In the genomic region with DNA sequence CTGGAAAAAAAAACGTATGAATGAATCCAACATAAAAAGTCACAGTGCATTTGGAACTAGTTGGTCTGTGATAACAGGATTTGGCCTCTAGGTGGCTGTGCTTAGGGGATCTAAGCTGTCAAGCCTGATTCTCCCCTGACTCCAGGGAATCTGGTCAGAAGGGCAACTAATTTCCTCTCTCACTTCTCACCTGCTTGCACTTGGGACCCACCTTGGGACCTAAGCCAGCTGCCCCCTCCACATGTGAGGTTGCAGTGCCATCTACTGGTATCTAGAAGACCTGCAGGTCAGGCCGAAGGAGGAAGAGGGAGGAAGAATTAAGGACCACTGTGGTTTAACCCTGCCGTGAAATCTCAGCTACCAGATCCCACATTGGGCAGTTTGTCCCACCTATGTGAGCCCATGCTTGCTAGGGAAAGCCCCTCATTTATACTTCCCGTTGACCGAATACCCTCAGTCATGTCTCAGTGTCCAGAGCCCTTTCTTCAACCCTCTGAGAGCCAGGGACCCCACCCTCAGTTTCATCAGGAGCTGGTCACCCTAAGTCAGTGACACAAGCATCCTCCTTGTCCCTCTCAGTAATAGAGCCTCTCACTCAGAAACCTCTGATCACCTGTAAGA, we compare ENCODE assay signal across 8 cellular contexts. TPM values are rescaled to one million over a fixed set of nuclear protein-coding genes. Genes with fewer than 3 reads are reported as not detected.
DNase-seq lines count a peak whose midpoint lies in the region; ATAC-seq and TF ChIP-seq lines count a peak whose summit lies in the region.

No MANE protein-coding gene starts in this region.

- intact Hi-C loops in A673 (cut with micrococcal nuclease; ENCODE audit: unreplicated experiment) = loop anchor here (5.0 to 10.0 kb wide), 2 partner anchors 101 to 359 kb away; no protein-coding TSS in a partner anchor
- intact Hi-C loops in activated B cell treated with CpG ODN at 0.5 μM for 24 hours (cut with micrococcal nuclease) = loop anchor here (1.0 to 10.0 kb wide), 6 partner anchors 102 to 1717 kb away; a partner anchor contains a TSS

- no peak overlapping the region for H3K4me3 Mint-ChIP-seq in activated B cell treated with CpG ODN at 0.5 μM for 24 hours

- no peak overlapping the region for H3K4me3 ChIP-seq in A673 (ENCODE audit: low read depth, low read length, poor library complexity, severe bottlenecking)

- H3K4me1 Mint-ChIP-seq in activated B cell treated with CpG ODN at 0.5 μM for 24 hours = peaks cover 3% of the 10 kb centered on the region

- no peak overlapping the region for H3K27ac Mint-ChIP-seq in activated B cell treated with CpG ODN at 0.5 μM for 24 hours

- H3K36me3 Mint-ChIP-seq in activated B cell treated with CpG ODN at 0.5 μM for 24 hours (ENCODE audit: low read depth) = no peaks in the 10 kb centered on the region

- H3K27me3 Mint-ChIP-seq in activated B cell treated with CpG ODN at 0.5 μM for 24 hours = peaks cover 7% of the 10 kb centered on the region

- peak; percentile 93 for TF ChIP-seq CTCF in A673 (conservative IDR thresholded peaks at IDR 0.05; ENCODE audit: low read depth, low read length)
- no peak for TF ChIP-seq CTCF in activated B cell treated with CpG ODN at 0.5 μM for 24 hours (IDR thresholded peaks at IDR 0.05)

- H3K9me3 Mint-ChIP-seq in activated B cell treated with CpG ODN at 0.5 μM for 24 hours = no peaks in the 10 kb centered on the region

- DNase-seq in A673 (ENCODE audit: low spot score) (peak; percentile 45), NCI-H2107 (lab: John Stamatoyannopoulos, UW) (peak; percentile 46), activated B cell treated with CpG ODN at 0.5 μM for 24 hours (peak; percentile 29), kidney tubule cell (ENCODE audit: low spot score) (peak; percentile 92)
- peak; percentile 35 for DNase-seq in central memory CD4-positive, alpha-beta T cell
- peak; percentile 22 to 43 (median 43) for DNase-seq in stimulated activated CD4-positive, alpha-beta T cell treated with anti-CD3 and anti-CD28 coated beads, TNF-alpha, amount 100 ng/mL, for 24 hours (ENCODE audit: low read depth in 3 of 3)

- H3K27me3 ChIP-seq in A673 (replicated peaks; ENCODE audit: insufficient read depth, low read depth, low read length, poor library complexity) = no peaks in the 10 kb centered on the region

- POLR2A ChIA-PET in A673 (lab: Charles Lee; ENCODE audit: low non-redundant PET) = no interaction called here
- POLR2A ChIA-PET in activated B cell treated with CpG ODN at 0.5 μM for 24 hours (lab: Charles Lee) = no interaction called here

- peaks cover 6% of the 10 kb centered on the region for H3K4me1 ChIP-seq in A673 (ENCODE audit: insufficient read depth, low read length, poor library complexity, severe bottlenecking)

- no peaks in the 10 kb centered on the region for H3K9me3 ChIP-seq in A673 (ENCODE audit: low read depth, low read length, poor library complexity, severe bottlenecking)

- CTCF ChIA-PET in A673 (lab: Charles Lee) (interaction anchor here (0.6 to 2.0 kb wide), 3 partner anchors 9 to 758 kb away, joined by 4 to 7 read pairs (median 4); no protein-coding TSS in a partner anchor), activated B cell treated with CpG ODN at 0.5 μM for 24 hours (lab: Charles Lee) (interaction anchor here (0.7 to 5.7 kb wide), 12 partner anchors 9 to 1228 kb away, joined by 3 to 40 read pairs (median 4); no protein-coding TSS in a partner anchor)

- ATAC-seq in GM18511 (IDR thresholded peaks at IDR 0.05; ENCODE audit: unreplicated experiment) = peak; percentile 83
- peak; percentile 85 for ATAC-seq in HG02981 (IDR thresholded peaks at IDR 0.05; ENCODE audit: unreplicated experiment)
- peak; percentile 88 for ATAC-seq in activated B cell treated with CpG ODN at 0.5 μM for 24 hours (ENCODE audit: low read depth)

- BruUV-seq in A673 (replicated peaks; lab: Mats Ljungman, UMichigan) = no TSS peak

- no peaks in the 10 kb centered on the region for H3K36me3 ChIP-seq in A673 (ENCODE audit: insufficient read depth, low read length, poor library complexity, severe bottlenecking)

- H3K27ac ChIP-seq in A673 (ENCODE audit: low read depth, low read length, poor library complexity, severe bottlenecking) = no peak overlapping the region

RNA-seq across cellular contexts. Expression of a gene that starts 33.2 kb away (rescaled TPM):
- total RNA-seq in A673 (2021) (1.3 and 1.4 TPM in 2 replicates), activated B cell treated with CpG ODN at 0.5 μM for 24 hours (0.55 TPM in 1 of 2 replicates, not detected in the other)

RNA-seq across cellular contexts. Expression of a gene that starts 36.8 kb away (rescaled TPM):
- total RNA-seq in A673 (2021) (126 and 176 TPM in 2 replicates), activated B cell treated with CpG ODN at 0.5 μM for 24 hours (14.1 and 16.9 TPM in 2 replicates)

Comparison
In these comparisons a context has a peak if more than half of its experiments do, and no peak if none do; other contexts are left out.
1. DNase-seq: peak in every context shown above with its lines; median percentile 92 in kidney tubule cell; 46 in NCI-H2107; 45 in A673; 43 in stimulated activated CD4-positive, alpha-beta T cell treated with anti-CD3 and anti-CD28 coated beads, TNF-alpha, amount 100 ng/mL, for 24 hours; 35 in central memory CD4-positive, alpha-beta T cell; 29 in activated B cell treated with CpG ODN at 0.5 μM for 24 hours.